In the genomic region with DNA sequence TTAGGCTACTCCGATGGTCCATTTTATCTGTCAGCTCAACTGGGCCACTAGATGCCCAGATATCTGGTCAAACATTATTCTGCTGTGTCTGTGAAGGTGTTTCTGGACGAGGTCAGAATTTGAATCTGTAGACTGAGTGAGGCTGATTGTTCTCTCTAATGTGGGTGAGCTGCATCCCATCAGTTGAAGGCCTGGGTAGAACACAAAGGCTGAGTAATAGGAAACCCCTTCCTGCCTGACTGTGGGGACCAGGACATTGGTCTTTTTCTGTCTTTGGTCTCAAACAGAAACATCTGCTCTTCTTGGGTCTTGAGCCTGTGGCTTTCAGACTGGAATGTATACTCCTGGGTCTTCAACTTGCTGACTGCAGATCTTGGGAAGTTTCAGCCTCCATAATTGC, we compare ENCODE assay signal across 17 cellular contexts.
"Had no signal": no experiment of that assay in that cellular context is flagged by ENCODE, and none has a peak within 500 bp of the region (broad histone marks: within the 10 kb centered on the region; RNA-seq: fewer than 3 reads in every experiment).

No MANE protein-coding gene starts in this region.

- H3K9me3 Mint-ChIP-seq: activated B cell treated with CpG ODN at 0.5 μM for 24 hours; activated CD4-positive, alpha-beta memory T cell treated with anti-CD3 and anti-CD28 coated beads for 36 hours; memory B cell; naive thymus-derived CD8-positive, alpha-beta T cell; stimulated activated naive B cell treated with anti-CD40 and anti-IgM and Interleukin-4, amounts not matched to agents 10 μg/mL and 1 μg/mL and 100 μg/mL, for 72 hours; T-cell had no signal

- H3K27ac Mint-ChIP-seq: activated B cell treated with CpG ODN at 0.5 μM for 24 hours; activated CD4-positive, alpha-beta memory T cell treated with anti-CD3 and anti-CD28 coated beads for 36 hours; activated naive CD8-positive, alpha-beta T cell; memory B cell; naive thymus-derived CD8-positive, alpha-beta T cell; stimulated activated naive B cell treated with anti-CD40 and anti-IgM and Interleukin-4, amounts not matched to agents 10 μg/mL and 1 μg/mL and 100 μg/mL, for 72 hours; T-cell had no signal

- H3K36me3 ChIP-seq: left ventricle myocardium inferior, thoracic aorta, upper lobe of right lung had no signal

- ATAC-seq: naive thymus-derived CD8-positive, alpha-beta T cell; T-cell; upper lobe of right lung had no signal

- H3K27ac ChIP-seq: epithelial cell of prostate, left ventricle myocardium inferior, thoracic aorta, upper lobe of right lung had no signal

- H3K36me3 Mint-ChIP-seq: activated CD4-positive, alpha-beta memory T cell treated with anti-CD3 and anti-CD28 coated beads for 36 hours; activated naive CD8-positive, alpha-beta T cell; memory B cell; naive thymus-derived CD8-positive, alpha-beta T cell; stimulated activated naive B cell treated with anti-CD40 and anti-IgM and Interleukin-4, amounts not matched to agents 10 μg/mL and 1 μg/mL and 100 μg/mL, for 72 hours; T-cell had no signal

- H3K4me3 ChIP-seq: left ventricle myocardium inferior, thoracic aorta, upper lobe of right lung had no signal

- H3K4me3 Mint-ChIP-seq: activated B cell treated with CpG ODN at 0.5 μM for 24 hours; activated CD4-positive, alpha-beta memory T cell treated with anti-CD3 and anti-CD28 coated beads for 36 hours; activated naive CD8-positive, alpha-beta T cell; memory B cell; naive thymus-derived CD8-positive, alpha-beta T cell; stimulated activated naive B cell treated with anti-CD40 and anti-IgM and Interleukin-4, amounts not matched to agents 10 μg/mL and 1 μg/mL and 100 μg/mL, for 72 hours; T-cell had no signal

- H3K4me1 ChIP-seq: upper lobe of right lung had no signal

- H3K9me3 ChIP-seq: left ventricle myocardium inferior, thoracic aorta, upper lobe of right lung had no signal

- DNase-seq: activated B cell treated with CpG ODN at 0.5 μM for 24 hours; activated CD4-positive, alpha-beta memory T cell treated with anti-CD3 and anti-CD28 coated beads for 36 hours; activated CD4-positive, alpha-beta T cell treated with anti-CD3 and anti-CD28 coated beads for 4 hours; activated T-cell treated with anti-CD3 and anti-CD28 coated beads for 4 hours; amygdala; foreskin fibroblast; left ventricle myocardium inferior; occipital lobe; posterior cingulate gyrus; stimulated activated naive B cell treated with anti-CD40 and anti-IgM and Interleukin-4, amounts not matched to agents 10 μg/mL and 1 μg/mL and 100 μg/mL, for 72 hours; T-cell; upper lobe of right lung had no signal
